ENCODE assay signal across 9 cellular contexts in genomic region chr6:111730835-111731234, GRCh38.
A peak's percentile ranks its signal among the peaks of the same experiment; 100 is the strongest.
DNase-seq lines count a peak whose midpoint lies in the region; ATAC-seq and TF ChIP-seq lines count a peak whose summit lies in the region.
"Had no signal": no experiment of that assay in that cellular context is flagged by ENCODE, and none has a peak within 500 bp of the region (broad histone marks: within the 10 kb centered on the region; RNA-seq: fewer than 3 reads in every experiment).

No MANE protein-coding gene starts in this region.

- no peak for TF ChIP-seq POLR2A in right lobe of liver (IDR thresholded peaks at IDR 0.05)

- no peaks in the 10 kb centered on the region for H3K79me1 ChIP-seq in trophoblast cell (ENCODE audit: low read length)

- in situ Hi-C loops in astrocyte of the spinal cord (cut with HindIII; ENCODE audit: low sequenced_read_pairs): no loop called here

- no peak overlapping the region for H2BK120ac ChIP-seq in trophoblast cell (ENCODE audit: insufficient read depth, low read length, poor library complexity)

- no peak overlapping the region for H3K23ac ChIP-seq in trophoblast cell (ENCODE audit: low read length)

- peaks cover 85% of the 10 kb centered on the region for H3K4me1 Mint-ChIP-seq in activated CD4-positive, alpha-beta T cell treated with anti-CD3 and anti-CD28 coated beads for 36 hours
- H3K4me1 Mint-ChIP-seq in stimulated activated naive B cell treated with anti-CD40 and anti-IgM and Interleukin-4, amounts not matched to agents 10 μg/mL and 1 μg/mL and 100 μg/mL, for 72 hours: peaks cover 46 to 64% of the 10 kb centered on the region in 2 donors

- H3K27me3 ChIP-seq in right lobe of liver: no peaks in the 10 kb centered on the region
- H3K27me3 ChIP-seq in trophoblast cell (ENCODE audit: insufficient read depth, low read length): no peaks in the 10 kb centered on the region
- H3K27me3 ChIP-seq: pancreas had no signal

- peaks cover 88% of the 10 kb centered on the region for H3K36me3 Mint-ChIP-seq in activated CD4-positive, alpha-beta T cell treated with anti-CD3 and anti-CD28 coated beads for 36 hours (ENCODE audit: low read depth)
- H3K36me3 Mint-ChIP-seq in stimulated activated naive B cell treated with anti-CD40 and anti-IgM and Interleukin-4, amounts not matched to agents 10 μg/mL and 1 μg/mL and 100 μg/mL, for 72 hours: peaks cover 33 to 59% of the 10 kb centered on the region in 2 donors

- H2AFZ ChIP-seq in trophoblast cell (ENCODE audit: insufficient read depth, low read length, poor library complexity): no peak overlapping the region

- H3K9ac ChIP-seq in trophoblast cell (ENCODE audit: low read length): no peak overlapping the region

- H3K4ac ChIP-seq in trophoblast cell (ENCODE audit: low read depth, low read length): no peak overlapping the region

- H4K8ac ChIP-seq in trophoblast cell (ENCODE audit: low read depth, low read length): no peak overlapping the region

- no peak overlapping the region for H2BK5ac ChIP-seq in trophoblast cell (ENCODE audit: low read depth, low read length, poor library complexity)

- 21% methylated on average over 9 of the region's 11 CpGs for WGBS in right lobe of liver (ENCODE audit: insufficient coverage, low coverage, low lambda C conversion rate, missing lambda C conversion rate)
- no CpG with 5 or more reads among the region's 11 CpGs for WGBS in trophoblast cell (ENCODE audit: extremely low coverage, insufficient coverage, insufficient read length)

- intact Hi-C loops in activated CD4-positive, alpha-beta T cell treated with anti-CD3 and anti-CD28 coated beads for 36 hours (cut with DNase I, micrococcal nuclease): no loop called here
- intact Hi-C loops in right lobe of liver (cut with DNase I): no loop called here

- no peaks in the 10 kb centered on the region for H3K36me3 ChIP-seq in right lobe of liver
- H3K36me3 ChIP-seq in trophoblast cell (ENCODE audit: control insufficient read depth in 1 of 2, insufficient read depth in 2 of 2, low read length in 2 of 2): no peaks in the 10 kb centered on the region
- H3K36me3 ChIP-seq: pancreas had no signal

- no peak overlapping the region for H2BK12ac ChIP-seq in trophoblast cell (ENCODE audit: low read length)

- no peak overlapping the region for H3K18ac ChIP-seq in trophoblast cell (ENCODE audit: low read length)

- H3K4me3 ChIP-seq in astrocyte of the spinal cord (ENCODE audit: low read depth, low read length): no peak overlapping the region
- no peak overlapping the region for H3K4me3 ChIP-seq in right lobe of liver
- H3K4me3 ChIP-seq in trophoblast cell (ENCODE audit: low read depth, low read length): no peak overlapping the region
- H3K4me3 ChIP-seq: pancreas had no signal

- H3K9me3 Mint-ChIP-seq in activated CD4-positive, alpha-beta T cell treated with anti-CD3 and anti-CD28 coated beads for 36 hours (ENCODE audit: low read depth): peaks cover 16% of the 10 kb centered on the region
- no peaks in the 10 kb centered on the region for H3K9me3 Mint-ChIP-seq in stimulated activated naive B cell treated with anti-CD40 and anti-IgM and Interleukin-4, amounts not matched to agents 10 μg/mL and 1 μg/mL and 100 μg/mL, for 72 hours

- H4K91ac ChIP-seq in trophoblast cell (ENCODE audit: low read depth, low read length): no peak overlapping the region

- no peaks in the 10 kb centered on the region for H3K9me3 ChIP-seq in right lobe of liver
- peaks cover 8% of the 10 kb centered on the region for H3K9me3 ChIP-seq in trophoblast cell (ENCODE audit: insufficient read depth, low read depth, low read length)
- H3K9me3 ChIP-seq: pancreas had no signal

- ATAC-seq in activated CD4-positive, alpha-beta T cell treated with anti-CD3 and anti-CD28 coated beads for 36 hours: no peak
- ATAC-seq in right lobe of liver: peak; percentile 80 to 94 (median 92)
- no peak for ATAC-seq in stimulated activated naive B cell treated with anti-CD40 and anti-IgM and Interleukin-4, amounts not matched to agents 10 μg/mL and 1 μg/mL and 100 μg/mL, for 72 hours (replicated peaks)

- H3K27ac ChIP-seq in right lobe of liver: no peak overlapping the region
- H3K27ac ChIP-seq in trophoblast cell (ENCODE audit: low read depth, low read length): no peak overlapping the region
- H3K27ac ChIP-seq: pancreas had no signal

- POLR2A ChIA-PET in activated CD4-positive, alpha-beta T cell treated with anti-CD3 and anti-CD28 coated beads for 36 hours (lab: Charles Lee): interaction anchor here (0.7 kb wide), 1 partner anchor 93 kb away, joined by 3 read pairs; no protein-coding TSS in a partner anchor

- H3K4me2 ChIP-seq in trophoblast cell (ENCODE audit: low read length): no peak overlapping the region

- no peaks in the 10 kb centered on the region for H3K27me3 Mint-ChIP-seq in activated CD4-positive, alpha-beta T cell treated with anti-CD3 and anti-CD28 coated beads for 36 hours
- no peaks in the 10 kb centered on the region for H3K27me3 Mint-ChIP-seq in stimulated activated naive B cell treated with anti-CD40 and anti-IgM and Interleukin-4, amounts not matched to agents 10 μg/mL and 1 μg/mL and 100 μg/mL, for 72 hours

- no peak overlapping the region for H3K14ac ChIP-seq in trophoblast cell (ENCODE audit: low read length)

- no peak overlapping the region for H2AK5ac ChIP-seq in trophoblast cell (ENCODE audit: low read length)

- H3K79me2 ChIP-seq in trophoblast cell (ENCODE audit: control insufficient read depth, insufficient read depth, low read length, poor library complexity): no peaks in the 10 kb centered on the region

- DNase-seq in activated CD4-positive, alpha-beta T cell treated with anti-CD3 and anti-CD28 coated beads for 36 hours: no peak
- DNase-seq in activated CD4-positive, alpha-beta T cell treated with anti-CD3 and anti-CD28 coated beads, Interleukin-2, amount 50 U/mL, for 1 hour: no peak
- peak; percentile 56 for DNase-seq in astrocyte of the spinal cord (ENCODE audit: low read depth, low spot score)
- peak; percentile 67 to 74 (median 71) for DNase-seq in right lobe of liver
- DNase-seq in stimulated activated naive B cell treated with anti-CD40 and anti-IgM and Interleukin-4, amounts not matched to agents 10 μg/mL and 1 μg/mL and 100 μg/mL, for 72 hours: no peak
- no peak for DNase-seq in trophoblast cell
- DNase-seq in NCI-H2227 treated with DMSO at 0.1 percent for 48 hours (lab: John Stamatoyannopoulos, UW): no peak
- no peak for DNase-seq in activated effector memory CD4-positive, alpha-beta T cell treated with Interleukin-2 at 50 U/mL for 16 hours
- DNase-seq: pancreas had no signal

- H3K4me1 ChIP-seq in right lobe of liver (peaks cover 0 to 4% (median 0%) of the 10 kb centered on the region in 4 donors), trophoblast cell (ENCODE audit: control insufficient read depth in 1 of 2, insufficient read depth in 2 of 2, low read length in 2 of 2) (peaks cover 0 to 2% of the 10 kb centered on the region in 2 experiments)
- H3K4me1 ChIP-seq: pancreas had no signal

- no peak overlapping the region for H3K4me3 Mint-ChIP-seq in activated CD4-positive, alpha-beta T cell treated with anti-CD3 and anti-CD28 coated beads for 36 hours
- H3K4me3 Mint-ChIP-seq in stimulated activated naive B cell treated with anti-CD40 and anti-IgM and Interleukin-4, amounts not matched to agents 10 μg/mL and 1 μg/mL and 100 μg/mL, for 72 hours: no peak overlapping the region

- TF ChIP-seq CTCF in astrocyte of the spinal cord (IDR thresholded peaks at IDR 0.05; ENCODE audit: low read depth, low read length): no peak
- no peak for TF ChIP-seq CTCF in right lobe of liver (IDR thresholded peaks at IDR 0.05)

- CTCF ChIA-PET in activated CD4-positive, alpha-beta T cell treated with anti-CD3 and anti-CD28 coated beads for 36 hours (lab: Charles Lee): interaction anchor here (1.0 kb wide), 2 partner anchors 9 to 39 kb away, joined by 3 read pairs; no protein-coding TSS in a partner anchor

- H4K12ac ChIP-seq in trophoblast cell (ENCODE audit: low read depth, low read length): no peak overlapping the region

- H3K27ac Mint-ChIP-seq in activated CD4-positive, alpha-beta T cell treated with anti-CD3 and anti-CD28 coated beads for 36 hours: peak overlapping the region; percentile 78
- peak overlapping the region; percentile 59 for H3K27ac Mint-ChIP-seq in stimulated activated naive B cell treated with anti-CD40 and anti-IgM and Interleukin-4, amounts not matched to agents 10 μg/mL and 1 μg/mL and 100 μg/mL, for 72 hours

Comparison
In these comparisons a context has a peak if more than half of its experiments do, and no peak if none do; other contexts are left out.
1. ATAC-seq: peak in right lobe of liver (4 of 4); none in activated CD4-positive, alpha-beta T cell treated with anti-CD3 and anti-CD28 coated beads for 36 hours (single experiment) and stimulated activated naive B cell treated with anti-CD40 and anti-IgM and Interleukin-4, amounts not matched to agents 10 μg/mL and 1 μg/mL and 100 μg/mL, for 72 hours (0 of 2).
2. DNase-seq: peak in astrocyte of the spinal cord (single experiment) and right lobe of liver (3 of 3); none in activated CD4-positive, alpha-beta T cell treated with anti-CD3 and anti-CD28 coated beads for 36 hours (single experiment), activated CD4-positive, alpha-beta T cell treated with anti-CD3 and anti-CD28 coated beads, Interleukin-2, amount 50 U/mL, for 1 hour (single experiment), stimulated activated naive B cell treated with anti-CD40 and anti-IgM and Interleukin-4, amounts not matched to agents 10 μg/mL and 1 μg/mL and 100 μg/mL, for 72 hours (single experiment), trophoblast cell (0 of 2), NCI-H2227 treated with DMSO at 0.1 percent for 48 hours (single experiment) and activated effector memory CD4-positive, alpha-beta T cell treated with Interleukin-2 at 50 U/mL for 16 hours (single experiment).